In genomic region chr4:56907489-56908205, GRCh38 we compare ENCODE assay signal across 8 cellular contexts. TPM values are rescaled to one million over a fixed set of nuclear protein-coding genes. Genes with fewer than 3 reads are reported as not detected.
DNase-seq lines count a peak whose midpoint lies in the region; ATAC-seq and TF ChIP-seq lines count a peak whose summit lies in the region.

REST (plus strand) TSS chr4:56907900; CDS start chr4:56910639, 2,739 bp downstream.

- H3K36me3 ChIP-seq in BE2C (no peaks in the 10 kb centered on the region), OCI-LY3 (replicated peaks; ENCODE audit: low read depth, low read length) (peaks cover 10% of the 10 kb centered on the region)

- TF ChIP-seq CTCF in BE2C (IDR thresholded peaks at IDR 0.05; ENCODE audit: low read depth, low read length), result no peak
- peak; percentile 6; the same call in 1 of the 2 replicates for TF ChIP-seq CTCF in OCI-LY3 (IDR thresholded peaks at IDR 0.05; ENCODE audit: low read depth, low read length)

- H3K79me2 ChIP-seq in OCI-LY3 (ENCODE audit: low read length), result peaks cover 44% of the 10 kb centered on the region

- peak within 1 kb of the TSS; percentile 53 for H3K4me3 ChIP-seq in BE2C (ENCODE audit: low read depth, low read length)
- H3K4me3 ChIP-seq in OCI-LY3 (ENCODE audit: low read length), result peak within 1 kb of the TSS; percentile 93

- H3K9ac ChIP-seq in OCI-LY3 (ENCODE audit: low read length), result peak within 1 kb of the TSS; percentile 88

- peak within 1 kb of the TSS; percentile 94 for H3K4me2 ChIP-seq in OCI-LY3 (ENCODE audit: low read length)

- H4K20me1 ChIP-seq in OCI-LY3 (ENCODE audit: insufficient read depth, low read length), result peaks cover 17% of the 10 kb centered on the region

- H3K4me1 ChIP-seq in BE2C, result no peaks in the 10 kb centered on the region
- peaks cover 23% of the 10 kb centered on the region for H3K4me1 ChIP-seq in OCI-LY3 (ENCODE audit: low read length)

- DNase-seq in BE2C, result peak; percentile 62
- DNase-seq in activated T-cell treated with anti-CD3 and anti-CD28 coated beads for 4 hours, result peak; percentile 76
- DNase-seq in epithelial cell of prostate (ENCODE audit: low read depth, low spot score), result no peak
- peak; percentile 75 for DNase-seq in mucosa of gallbladder (ENCODE audit: low spot score)
- DNase-seq in stimulated activated CD8-positive, alpha-beta memory T cell treated with anti-CD3 and anti-CD28 coated beads, Interleukin-4, amount 100 ng/mL, for 1 hour (ENCODE audit: low read depth in 2 of 2, low spot score in 1 of 2), result peak; percentile 45 to 69

- H3K27ac ChIP-seq in OCI-LY3 (ENCODE audit: low read length) (peak within 1 kb of the TSS; percentile 88), epithelial cell of prostate (peak within 1 kb of the TSS; percentile 82)

- ATAC-seq in GM19023 (IDR thresholded peaks at IDR 0.05; ENCODE audit: unreplicated experiment) (peak; percentile 44), HG03159 (IDR thresholded peaks at IDR 0.05; ENCODE audit: unreplicated experiment) (peak; percentile 49)

- peaks cover 48% of the 10 kb centered on the region for H3K27me3 ChIP-seq in BE2C
- H3K27me3 ChIP-seq in OCI-LY3 (ENCODE audit: low read depth, low read length), result peaks cover 14% of the 10 kb centered on the region

- H3K9me3 ChIP-seq in BE2C (no peaks in the 10 kb centered on the region), OCI-LY3 (ENCODE audit: insufficient read depth, low read length) (no peaks in the 10 kb centered on the region)

- H2AFZ ChIP-seq in OCI-LY3 (ENCODE audit: low read depth, low read length), result peak within 1 kb of the TSS; percentile 82

RNA-seq across cellular contexts. Expression of gene REST, which starts in this region (rescaled TPM):
- polyA plus RNA-seq in BE2C (2012; ENCODE audit: insufficient read depth, insufficient read length, low read depth), result 0.06 TPM
- 48.3 TPM for total RNA-seq in mucosa of gallbladder
